26 cellular contexts compared by ENCODE assay signal in genomic region chr5:83464261-83464660, GRCh38. TPM values are rescaled to one million over a fixed set of nuclear protein-coding genes. Genes with fewer than 3 reads are reported as not detected.
"Had no signal": no experiment of that assay in that cellular context is flagged by ENCODE, and none has a peak within 500 bp of the region (broad histone marks: within the 10 kb centered on the region; RNA-seq: fewer than 3 reads in every experiment).

No MANE protein-coding gene starts in this region.

- H3K27me3 ChIP-seq: breast epithelium, testis had no signal

- H3K9me3 ChIP-seq: breast epithelium, esophagus muscularis mucosa, heart left ventricle, psoas muscle, testis, transverse colon had no signal

- H3K36me3 ChIP-seq: breast epithelium, esophagus muscularis mucosa, heart left ventricle, transverse colon had no signal

- H3K27ac ChIP-seq: breast epithelium, esophagus muscularis mucosa, foreskin keratinocyte, heart left ventricle, parathyroid adenoma, psoas muscle, testis, transverse colon had no signal

- H3K9ac ChIP-seq: parathyroid adenoma had no signal

- ATAC-seq: activated naive CD8-positive, alpha-beta T cell treated with anti-CD3 and anti-CD28 coated beads, Interleukin-2, amount 50 U/mL, for 24 hours; foreskin keratinocyte; heart left ventricle; left cardiac atrium; left ventricle myocardium superior; psoas muscle; T-cell had no signal

- H3K4me3 ChIP-seq: breast epithelium, esophagus muscularis mucosa, heart left ventricle, psoas muscle, testis, transverse colon had no signal

- H3K9me3 Mint-ChIP-seq: activated CD4-positive, alpha-beta memory T cell treated with anti-CD3 and anti-CD28 coated beads for 36 hours; dendritic cell treated with granulocyte-macrophage colony-stimulating factor and Interleukin-4, amounts not matched to agents 40 ng/mL and 50 ng/mL, for 4 days had no signal

- H3K4me1 ChIP-seq: breast epithelium, esophagus muscularis mucosa, foreskin keratinocyte, parathyroid adenoma, psoas muscle, testis, transverse colon had no signal

- DNase-seq: activated CD4-positive, alpha-beta memory T cell treated with anti-CD3 and anti-CD28 coated beads for 36 hours; activated CD4-positive, alpha-beta T cell treated with anti-CD3 and anti-CD28 coated beads for 48 hours; activated CD8-positive, alpha-beta memory T cell treated with anti-CD3 and anti-CD28 coated beads, Interleukin-2, amount 50 U/mL, for 4 hours; activated naive CD8-positive, alpha-beta T cell treated with anti-CD3 and anti-CD28 coated beads, Interleukin-2, amount 50 U/mL, for 24 hours; activated T-cell treated with anti-CD3 and anti-CD28 coated beads, Interleukin-2, amount 50 U/mL, for 1 hour; amygdala; central memory CD4-positive, alpha-beta T cell; foreskin keratinocyte; heart left ventricle; hypothalamus; left cardiac atrium; left ventricle myocardium superior; nucleus accumbens; psoas muscle; stimulated activated naive CD4-positive, alpha-beta T cell; T-cell; testis; transverse colon had no signal

- H3K36me3 Mint-ChIP-seq: activated CD4-positive, alpha-beta memory T cell treated with anti-CD3 and anti-CD28 coated beads for 36 hours; T-cell had no signal

- H3K4me3 Mint-ChIP-seq: activated CD4-positive, alpha-beta memory T cell treated with anti-CD3 and anti-CD28 coated beads for 36 hours; activated naive CD4-positive, alpha-beta T cell treated with anti-CD3 and anti-CD28 coated beads, Interleukin-2, amount 50 U/mL, for 24 hours; activated naive CD8-positive, alpha-beta T cell treated with anti-CD3 and anti-CD28 coated beads, Interleukin-2, amount 50 U/mL, for 24 hours; dendritic cell treated with granulocyte-macrophage colony-stimulating factor and Interleukin-4, amounts not matched to agents 40 ng/mL and 50 ng/mL, for 4 days; nephron; T-cell; T-helper 2 cell treated with Interferon-gamma antibody and Interleukin-4, amounts not matched to agents 5 μg/mL and 100 μg/mL, for 36 hours had no signal

- H3K27ac Mint-ChIP-seq: activated CD4-positive, alpha-beta memory T cell treated with anti-CD3 and anti-CD28 coated beads for 36 hours; activated naive CD4-positive, alpha-beta T cell treated with anti-CD3 and anti-CD28 coated beads, Interleukin-2, amount 50 U/mL, for 24 hours; activated naive CD8-positive, alpha-beta T cell treated with anti-CD3 and anti-CD28 coated beads, Interleukin-2, amount 50 U/mL, for 24 hours; dendritic cell treated with granulocyte-macrophage colony-stimulating factor and Interleukin-4, amounts not matched to agents 40 ng/mL and 50 ng/mL, for 4 days; nephron; T-cell; T-helper 2 cell treated with Interferon-gamma antibody and Interleukin-4, amounts not matched to agents 5 μg/mL and 100 μg/mL, for 36 hours had no signal

- H3K4me1 Mint-ChIP-seq: activated naive CD4-positive, alpha-beta T cell treated with anti-CD3 and anti-CD28 coated beads, Interleukin-2, amount 50 U/mL, for 24 hours; activated naive CD8-positive, alpha-beta T cell treated with anti-CD3 and anti-CD28 coated beads, Interleukin-2, amount 50 U/mL, for 24 hours; T-cell had no signal

RNA-seq across cellular contexts. Expression of gene VCAN, which starts 7.3 kb away (rescaled TPM):
- total RNA-seq: activated CD8-positive, alpha-beta memory T cell treated with anti-CD3 and anti-CD28 coated beads for 36 hours had no signal
